ENCODE assay signal across 2 cellular contexts in the genomic region with DNA sequence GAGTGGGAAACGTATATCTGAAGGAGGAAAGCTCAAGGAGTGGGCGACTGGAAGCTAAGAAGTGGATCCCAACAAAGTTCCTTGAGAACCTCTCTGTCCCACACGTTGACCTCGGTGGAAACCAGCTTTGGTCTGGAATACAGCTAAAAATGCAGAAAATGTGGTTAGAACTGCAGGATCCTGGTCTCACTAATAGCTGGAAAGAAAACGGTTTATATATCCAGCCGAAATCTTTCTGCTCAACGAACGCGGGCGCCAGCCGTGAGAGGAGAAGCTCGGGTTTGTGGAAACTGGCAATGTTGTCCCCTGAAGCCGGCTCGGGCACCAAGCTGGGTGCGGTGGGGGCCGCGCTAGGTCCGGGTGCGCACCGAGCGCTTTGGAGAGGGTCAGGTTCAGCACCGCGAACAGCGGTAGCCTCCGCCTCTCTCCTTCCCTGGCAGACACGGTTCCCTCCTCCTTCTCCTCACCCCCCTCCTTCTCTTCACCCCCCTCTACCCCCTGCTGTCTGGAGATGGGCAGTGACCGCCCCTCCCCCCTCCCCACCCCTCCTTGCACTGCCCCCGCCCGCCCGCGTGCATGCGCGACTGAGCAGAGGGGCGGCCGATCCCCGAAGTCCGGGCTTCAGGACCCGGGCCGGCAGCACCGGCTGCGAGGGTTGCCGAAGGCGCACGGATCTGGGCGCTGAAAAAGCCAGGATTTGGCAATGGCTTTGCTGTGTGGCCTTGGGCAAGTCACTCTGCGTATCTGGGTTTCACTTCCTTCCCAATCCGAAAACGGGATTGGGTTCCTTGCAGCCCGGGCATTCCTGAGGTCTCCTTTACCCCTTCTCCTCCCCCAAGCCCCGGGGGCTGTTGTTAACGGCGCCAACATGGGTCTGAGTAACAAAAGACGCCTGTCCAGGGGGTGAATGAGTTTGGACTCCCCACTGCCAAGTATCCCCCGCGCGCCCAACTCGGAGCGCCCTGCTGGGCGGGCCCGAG.
TF ChIP-seq lines count a peak whose summit lies in the region.

A gene with protein sequence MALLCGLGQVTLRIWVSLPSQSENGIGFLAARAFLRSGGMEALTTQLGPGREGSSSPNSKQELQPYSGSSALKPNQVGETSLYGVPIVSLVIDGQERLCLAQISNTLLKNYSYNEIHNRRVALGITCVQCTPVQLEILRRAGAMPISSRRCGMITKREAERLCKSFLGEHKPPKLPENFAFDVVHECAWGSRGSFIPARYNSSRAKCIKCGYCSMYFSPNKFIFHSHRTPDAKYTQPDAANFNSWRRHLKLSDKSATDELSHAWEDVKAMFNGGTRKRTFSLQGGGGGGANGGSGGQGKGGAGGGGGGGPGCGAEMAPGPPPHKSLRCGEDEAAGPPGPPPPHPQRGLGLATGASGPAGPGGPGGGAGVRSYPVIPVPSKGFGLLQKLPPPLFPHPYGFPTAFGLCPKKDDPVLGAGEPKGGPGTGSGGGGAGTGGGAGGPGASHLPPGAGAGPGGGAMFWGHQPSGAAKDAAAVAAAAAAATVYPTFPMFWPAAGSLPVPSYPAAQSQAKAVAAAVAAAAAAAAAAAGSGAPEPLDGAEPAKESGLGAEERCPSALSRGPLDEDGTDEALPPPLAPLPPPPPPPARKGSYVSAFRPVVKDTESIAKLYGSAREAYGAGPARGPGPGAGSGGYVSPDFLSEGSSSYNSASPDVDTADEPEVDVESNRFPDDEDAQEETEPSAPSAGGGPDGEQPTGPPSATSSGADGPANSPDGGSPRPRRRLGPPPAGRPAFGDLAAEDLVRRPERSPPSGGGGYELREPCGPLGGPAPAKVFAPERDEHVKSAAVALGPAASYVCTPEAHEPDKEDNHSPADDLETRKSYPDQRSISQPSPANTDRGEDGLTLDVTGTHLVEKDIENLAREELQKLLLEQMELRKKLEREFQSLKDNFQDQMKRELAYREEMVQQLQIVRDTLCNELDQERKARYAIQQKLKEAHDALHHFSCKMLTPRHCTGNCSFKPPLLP (plus strand): TSS at position 610 of the 980 bp plus-strand sequence. CDS start 94 bp downstream, at position 704.

TF ChIP-seq in H1, 55 proteins besides CTCF, POLR2A, EP300 and RAD21 (continues in another document):
- TF ChIP-seq BCL11A (IDR thresholded peaks at IDR 0.05; ENCODE audit: low read depth in 2 of 2, low read length in 2 of 2) (no peak), HDAC6 (IDR thresholded peaks at IDR 0.05; ENCODE audit: low read depth, low read length) (no peak), HDAC2 (IDR thresholded peaks at IDR 0.05; ENCODE audit: borderline replicate concordance in 1 of 2, low read depth in 2 of 2, low read length in 2 of 2) (no peak), EGR1 (IDR thresholded peaks at IDR 0.05; ENCODE audit: borderline replicate concordance, low read depth, low read length) (no peak), POU5F1 (IDR thresholded peaks at IDR 0.05; ENCODE audit: low read depth, low read length) (no peak), KDM1A (IDR thresholded peaks at IDR 0.05; ENCODE audit: borderline replicate concordance, low read length) (peak; percentile 53; the same call in 1 of the 2 replicates), JUN (IDR thresholded peaks at IDR 0.05; ENCODE audit: low read depth, low read length) (no peak)
- TF ChIP-seq, protein P1, sequence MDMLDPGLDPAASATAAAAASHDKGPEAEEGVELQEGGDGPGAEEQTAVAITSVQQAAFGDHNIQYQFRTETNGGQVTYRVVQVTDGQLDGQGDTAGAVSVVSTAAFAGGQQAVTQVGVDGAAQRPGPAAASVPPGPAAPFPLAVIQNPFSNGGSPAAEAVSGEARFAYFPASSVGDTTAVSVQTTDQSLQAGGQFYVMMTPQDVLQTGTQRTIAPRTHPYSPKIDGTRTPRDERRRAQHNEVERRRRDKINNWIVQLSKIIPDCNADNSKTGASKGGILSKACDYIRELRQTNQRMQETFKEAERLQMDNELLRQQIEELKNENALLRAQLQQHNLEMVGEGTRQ (IDR thresholded peaks at IDR 0.05; ENCODE audit: low read length), result no peak
- TF ChIP-seq, protein P2, sequence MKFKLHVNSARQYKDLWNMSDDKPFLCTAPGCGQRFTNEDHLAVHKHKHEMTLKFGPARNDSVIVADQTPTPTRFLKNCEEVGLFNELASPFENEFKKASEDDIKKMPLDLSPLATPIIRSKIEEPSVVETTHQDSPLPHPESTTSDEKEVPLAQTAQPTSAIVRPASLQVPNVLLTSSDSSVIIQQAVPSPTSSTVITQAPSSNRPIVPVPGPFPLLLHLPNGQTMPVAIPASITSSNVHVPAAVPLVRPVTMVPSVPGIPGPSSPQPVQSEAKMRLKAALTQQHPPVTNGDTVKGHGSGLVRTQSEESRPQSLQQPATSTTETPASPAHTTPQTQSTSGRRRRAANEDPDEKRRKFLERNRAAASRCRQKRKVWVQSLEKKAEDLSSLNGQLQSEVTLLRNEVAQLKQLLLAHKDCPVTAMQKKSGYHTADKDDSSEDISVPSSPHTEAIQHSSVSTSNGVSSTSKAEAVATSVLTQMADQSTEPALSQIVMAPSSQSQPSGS (IDR thresholded peaks at IDR 0.05; ENCODE audit: low read length), result no peak

TF ChIP-seq in neural cell, 6 proteins besides CTCF, POLR2A, EP300 and RAD21:
- TF ChIP-seq EZH2 (IDR thresholded peaks at IDR 0.05; ENCODE audit: borderline replicate concordance, insufficient read depth, low read length, poor library complexity, severe bottlenecking) (peak; percentile 80), SMC3 (conservative IDR thresholded peaks at IDR 0.05; ENCODE audit: poor library complexity) (no peak), POLR2AphosphoS5 (IDR thresholded peaks at IDR 0.05) (peak; percentile 53), TAF1 (IDR thresholded peaks at IDR 0.05; ENCODE audit: low read depth) (no peak), MXI1 (conservative IDR thresholded peaks at IDR 0.05; ENCODE audit: poor library complexity, severe bottlenecking) (no peak)
- TF ChIP-seq, protein P3, sequence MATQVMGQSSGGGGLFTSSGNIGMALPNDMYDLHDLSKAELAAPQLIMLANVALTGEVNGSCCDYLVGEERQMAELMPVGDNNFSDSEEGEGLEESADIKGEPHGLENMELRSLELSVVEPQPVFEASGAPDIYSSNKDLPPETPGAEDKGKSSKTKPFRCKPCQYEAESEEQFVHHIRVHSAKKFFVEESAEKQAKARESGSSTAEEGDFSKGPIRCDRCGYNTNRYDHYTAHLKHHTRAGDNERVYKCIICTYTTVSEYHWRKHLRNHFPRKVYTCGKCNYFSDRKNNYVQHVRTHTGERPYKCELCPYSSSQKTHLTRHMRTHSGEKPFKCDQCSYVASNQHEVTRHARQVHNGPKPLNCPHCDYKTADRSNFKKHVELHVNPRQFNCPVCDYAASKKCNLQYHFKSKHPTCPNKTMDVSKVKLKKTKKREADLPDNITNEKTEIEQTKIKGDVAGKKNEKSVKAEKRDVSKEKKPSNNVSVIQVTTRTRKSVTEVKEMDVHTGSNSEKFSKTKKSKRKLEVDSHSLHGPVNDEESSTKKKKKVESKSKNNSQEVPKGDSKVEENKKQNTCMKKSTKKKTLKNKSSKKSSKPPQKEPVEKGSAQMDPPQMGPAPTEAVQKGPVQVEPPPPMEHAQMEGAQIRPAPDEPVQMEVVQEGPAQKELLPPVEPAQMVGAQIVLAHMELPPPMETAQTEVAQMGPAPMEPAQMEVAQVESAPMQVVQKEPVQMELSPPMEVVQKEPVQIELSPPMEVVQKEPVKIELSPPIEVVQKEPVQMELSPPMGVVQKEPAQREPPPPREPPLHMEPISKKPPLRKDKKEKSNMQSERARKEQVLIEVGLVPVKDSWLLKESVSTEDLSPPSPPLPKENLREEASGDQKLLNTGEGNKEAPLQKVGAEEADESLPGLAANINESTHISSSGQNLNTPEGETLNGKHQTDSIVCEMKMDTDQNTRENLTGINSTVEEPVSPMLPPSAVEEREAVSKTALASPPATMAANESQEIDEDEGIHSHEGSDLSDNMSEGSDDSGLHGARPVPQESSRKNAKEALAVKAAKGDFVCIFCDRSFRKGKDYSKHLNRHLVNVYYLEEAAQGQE (IDR thresholded peaks at IDR 0.05; ENCODE audit: borderline replicate concordance), result no peak
